32 cellular contexts compared by ENCODE assay signal in the genomic region with DNA sequence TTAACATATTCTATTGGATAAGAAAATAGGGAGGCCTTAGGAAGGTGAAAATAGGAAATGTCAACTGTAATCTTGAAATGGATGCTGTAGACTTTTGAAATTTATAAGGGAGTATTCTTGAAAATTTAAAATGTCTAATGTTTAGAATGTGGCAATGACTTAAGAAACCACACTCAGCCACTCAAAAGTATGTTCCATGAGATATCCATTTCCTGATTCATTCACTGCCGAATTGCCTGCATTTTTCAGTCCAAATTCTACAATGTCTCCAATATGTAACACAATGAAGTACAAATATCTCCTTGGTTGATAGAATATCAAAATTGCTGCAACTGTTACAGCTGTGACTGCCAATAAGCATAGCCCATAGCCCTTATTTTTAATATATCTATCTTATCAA. TPM values are rescaled to one million over a fixed set of nuclear protein-coding genes. Genes with fewer than 3 reads are reported as not detected.
"Had no signal": no experiment of that assay in that cellular context is flagged by ENCODE, and none has a peak within 500 bp of the region (broad histone marks: within the 10 kb centered on the region; RNA-seq: fewer than 3 reads in every experiment).

No MANE protein-coding gene starts in this region.

- DNase-seq: activated CD4-positive, alpha-beta memory T cell treated with anti-CD3 and anti-CD28 coated beads for 36 hours; activated CD4-positive, alpha-beta T cell treated with anti-CD3 and anti-CD28 coated beads for 36 hours; activated CD4-positive, alpha-beta T cell treated with anti-CD3 and anti-CD28 coated beads, Interleukin-2, amount 10 ng/mL, durations not matched to agents 24 days and 14 days; activated CD4-positive, CD25-positive, alpha-beta regulatory T cell; activated CD4-positive, CD25-positive, alpha-beta regulatory T cell treated with anti-CD3 and anti-CD28 coated beads, Interleukin-2, amount 50 U/mL, for 72 hours; activated CD8-positive, alpha-beta memory T cell treated with anti-CD3 and anti-CD28 coated beads, Interleukin-2, amount 10 ng/mL, durations not matched to agents 7 days and 5 days; activated CD8-positive, alpha-beta memory T cell treated with anti-CD3 and anti-CD28 coated beads, Interleukin-2, amount 50 U/mL, for 4 hours; activated CD8-positive, alpha-beta T cell treated with anti-CD3 and anti-CD28 coated beads, Interleukin-2, amount 10 ng/mL, durations not matched to agents 7 days and 5 days; activated effector memory CD4-positive, alpha-beta T cell treated with anti-CD3 and anti-CD28 coated beads, Interleukin-2, amount 50 U/mL, for 16 hours; activated naive CD4-positive, alpha-beta T cell treated with anti-CD3 and anti-CD28 coated beads for 36 hours; activated naive CD8-positive, alpha-beta T cell treated with anti-CD3 and anti-CD28 coated beads for 36 hours; activated naive CD8-positive, alpha-beta T cell treated with anti-CD3 and anti-CD28 coated beads, Interleukin-2, amount 50 U/mL, for 24 hours; activated T-cell treated with anti-CD3 and anti-CD28 coated beads, Interleukin-2, amount 50 U/mL, for 1 hour; activated T-cell treated with anti-CD3 and anti-CD28 coated beads, Interleukin-2, amount 50 U/mL, for 48 hours; adrenal gland; amygdala; aorta; body of pancreas; cortex of kidney; dermis blood vessel endothelial cell; effector CD8-positive, alpha-beta T cell; esophagus squamous epithelium; foreskin melanocyte; glutamatergic neuron; heart left ventricle; T-helper 2 cell had no signal

- H3K9me3 ChIP-seq: adrenal gland, body of pancreas, breast epithelium, esophagus squamous epithelium, heart left ventricle had no signal

- H3K27ac ChIP-seq: adrenal gland, body of pancreas, breast epithelium, epithelial cell of prostate, esophagus squamous epithelium, heart left ventricle had no signal

- H3K4me3 ChIP-seq: adrenal gland, body of pancreas, breast epithelium, esophagus squamous epithelium, heart left ventricle had no signal

- H3K27me3 ChIP-seq: adrenal gland, body of pancreas, breast epithelium, esophagus squamous epithelium, heart left ventricle had no signal

- H3K4me1 ChIP-seq: adrenal gland, body of pancreas, breast epithelium, esophagus squamous epithelium had no signal

- H3K36me3 ChIP-seq: adrenal gland, breast epithelium, esophagus squamous epithelium, heart left ventricle had no signal

RNA-seq across cellular contexts. Expression of a gene that starts 25.9 kb away (rescaled TPM):
- total RNA-seq: activated CD4-positive, alpha-beta memory T cell treated with anti-CD3 and anti-CD28 coated beads for 36 hours; activated CD4-positive, alpha-beta T cell treated with anti-CD3 and anti-CD28 coated beads for 36 hours; activated CD4-positive, alpha-beta T cell treated with anti-CD3 and anti-CD28 coated beads, Interleukin-2, amount 10 ng/mL, durations not matched to agents 24 days and 14 days; activated CD8-positive, alpha-beta memory T cell treated with anti-CD3 and anti-CD28 coated beads for 36 hours; activated CD8-positive, alpha-beta memory T cell treated with anti-CD3 and anti-CD28 coated beads, Interleukin-2, amount 10 ng/mL, durations not matched to agents 7 days and 5 days; activated CD8-positive, alpha-beta T cell treated with anti-CD3 and anti-CD28 coated beads, Interleukin-2, amount 10 ng/mL, durations not matched to agents 7 days and 5 days; activated naive CD4-positive, alpha-beta T cell treated with anti-CD3 and anti-CD28 coated beads for 36 hours; activated naive CD8-positive, alpha-beta T cell treated with anti-CD3 and anti-CD28 coated beads for 36 hours; activated T-helper 1 cell treated with anti-CD3 and anti-CD28 coated beads, Interleukin-12 subunit alpha, Interleukin-12 subunit beta, Interleukin-2, Interleukin-4 antibody, amounts not matched to agents 30 ng/mL and 10 ng/mL and 1 ng/mL, durations not matched to agents 14 hours and 24 hours and 36 hours; activated T-helper 2 cell treated with anti-CD3 and anti-CD28 coated beads, Interferon-gamma antibody, Interleukin-2, Interleukin-4, amounts not matched to agents 10 μg/mL and 5 μg/mL and 100 μg/mL, durations not matched to agents 14 hours and 24 hours and 36 hours; T-helper 1 cell treated with Interleukin-12 subunit alpha and Interleukin-12 subunit beta and Interleukin-4 antibody, amounts not matched to agents 30 ng/mL and 1 ng/mL, for 36 hours had no signal
